In the genomic region with DNA sequence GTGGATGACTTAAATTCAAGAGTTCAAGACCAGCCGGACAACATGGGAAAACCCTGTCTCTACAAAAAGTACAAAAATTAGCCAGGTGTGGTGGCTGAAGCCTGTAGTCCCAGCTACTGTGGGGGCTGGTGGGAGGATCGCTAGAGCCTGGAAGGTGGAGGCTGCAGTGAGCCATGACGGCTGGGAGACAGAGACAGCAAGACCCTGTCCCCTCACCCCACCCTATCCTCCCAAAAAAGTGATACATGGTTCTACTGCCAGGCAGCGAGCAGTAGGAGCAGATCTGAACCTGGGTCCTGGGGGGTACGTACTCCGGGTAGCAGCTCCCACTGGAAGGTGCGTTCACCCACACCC, we compare ENCODE assay signal across 1 cellular context.
TF ChIP-seq lines count a peak whose summit lies in the region.

No MANE protein-coding gene starts in this region.

TF ChIP-seq in GM23338, 12 proteins besides CTCF, POLR2A, EP300 and RAD21 (continued from another document):
- TF ChIP-seq ZNF462 (CRISPR knock-in tag; IDR thresholded peaks at IDR 0.05) (no peak), EZH2phosphoT487 (IDR thresholded peaks at IDR 0.05; ENCODE audit: unreplicated experiment) (no peak), ZNF114 (CRISPR knock-in tag; IDR thresholded peaks at IDR 0.05) (no peak), POLR2AphosphoS5 (IDR thresholded peaks at IDR 0.05; ENCODE audit: low read depth) (no peak), ETS1 (IDR thresholded peaks at IDR 0.05) (no peak), CREB1 (CRISPR knock-in tag; IDR thresholded peaks at IDR 0.05; ENCODE audit: low read depth) (no peak)
